Comparison of ENCODE assay signal across 1 cellular context in genomic region chr10:21517134-21517982, GRCh38.
TF ChIP-seq lines count a peak whose summit lies in the region.

No MANE protein-coding gene starts in this region.

TF ChIP-seq in HEK293, 187 proteins besides CTCF, POLR2A, EP300 and RAD21 (continued from another document and continues in another):
- TF ChIP-seq TSHZ1 (tag by site-specific recombination; IDR thresholded peaks at IDR 0.05; ENCODE audit: borderline replicate concordance) = no peak; the same call in 1 of the 2 replicates
- TF ChIP-seq ZNF223 (tag by site-specific recombination; IDR thresholded peaks at IDR 0.05) = no peak
- TF ChIP-seq ZFP41 (tag by site-specific recombination; IDR thresholded peaks at IDR 0.05; ENCODE audit: borderline replicate concordance) = no peak
- TF ChIP-seq ZNF175 (tag by site-specific recombination; IDR thresholded peaks at IDR 0.05) = no peak
- TF ChIP-seq ZNF707 (tag by site-specific recombination; IDR thresholded peaks at IDR 0.05) = no peak
- no peak for TF ChIP-seq PRDM4 (tag by site-specific recombination; IDR thresholded peaks at IDR 0.05)
- no peak for TF ChIP-seq ZSCAN5A (tag by site-specific recombination; IDR thresholded peaks at IDR 0.05)
- no peak for TF ChIP-seq ZNF623 (tag by site-specific recombination; IDR thresholded peaks at IDR 0.05)
- no peak for TF ChIP-seq ZNF174 (tag by site-specific recombination; IDR thresholded peaks at IDR 0.05)
- no peak for TF ChIP-seq ZNF596 (tag by site-specific recombination; IDR thresholded peaks at IDR 0.05)
- TF ChIP-seq ZBTB48 (tag by site-specific recombination; IDR thresholded peaks at IDR 0.05) = no peak
- TF ChIP-seq SCRT2 (tag by site-specific recombination; IDR thresholded peaks at IDR 0.05) = no peak
- TF ChIP-seq ZNF426 (tag by site-specific recombination; IDR thresholded peaks at IDR 0.05) = no peak
- TF ChIP-seq INSM2 (tag by site-specific recombination; IDR thresholded peaks at IDR 0.05) = no peak
- no peak for TF ChIP-seq MYNN (tag by site-specific recombination; IDR thresholded peaks at IDR 0.05; ENCODE audit: borderline replicate concordance)
- TF ChIP-seq ZIC2 (tag by site-specific recombination; IDR thresholded peaks at IDR 0.05) = no peak
- TF ChIP-seq ZSCAN18 (tag by site-specific recombination; IDR thresholded peaks at IDR 0.05) = no peak
- TF ChIP-seq ZNF677 (tag by site-specific recombination; IDR thresholded peaks at IDR 0.05) = no peak
- TF ChIP-seq ZSCAN23 (tag by site-specific recombination; IDR thresholded peaks at IDR 0.05) = no peak
- no peak for TF ChIP-seq ZNF280C (tag by site-specific recombination; IDR thresholded peaks at IDR 0.05)
- no peak for TF ChIP-seq ZNF311 (tag by site-specific recombination; IDR thresholded peaks at IDR 0.05; ENCODE audit: borderline replicate concordance)
- no peak for TF ChIP-seq ZNF585B (tag by site-specific recombination; IDR thresholded peaks at IDR 0.05)
- no peak for TF ChIP-seq ZNF521 (tag by site-specific recombination; IDR thresholded peaks at IDR 0.05)
- no peak for TF ChIP-seq ZNF416 (tag by site-specific recombination; IDR thresholded peaks at IDR 0.05)
- TF ChIP-seq ZNF548 (tag by site-specific recombination; IDR thresholded peaks at IDR 0.05) = no peak
- no peak for TF ChIP-seq GLI4 (tag by site-specific recombination; IDR thresholded peaks at IDR 0.05)
- TF ChIP-seq ZXDB (tag by site-specific recombination; IDR thresholded peaks at IDR 0.05) = no peak; the same call in 1 of the 2 replicates
- no peak for TF ChIP-seq ZFP69B (tag by site-specific recombination; IDR thresholded peaks at IDR 0.05)
- no peak for TF ChIP-seq ZNF19 (tag by site-specific recombination; IDR thresholded peaks at IDR 0.05; ENCODE audit: low read depth)
- TF ChIP-seq AEBP2 (tag by site-specific recombination; IDR thresholded peaks at IDR 0.05; ENCODE audit: borderline replicate concordance) = no peak
- peak; percentile 92 for TF ChIP-seq ZNF600 (tag by site-specific recombination; IDR thresholded peaks at IDR 0.05)
- peak; percentile 4; the same call in 1 of the 2 replicates for TF ChIP-seq ZNF513 (tag by site-specific recombination; IDR thresholded peaks at IDR 0.05)
- TF ChIP-seq ZNF610 (tag by site-specific recombination; IDR thresholded peaks at IDR 0.05; ENCODE audit: borderline replicate concordance) = no peak
- no peak for TF ChIP-seq ZNF114 (tag by site-specific recombination; IDR thresholded peaks at IDR 0.05)
- TF ChIP-seq REPIN1 (tag by site-specific recombination; IDR thresholded peaks at IDR 0.05; ENCODE audit: low read depth) = no peak
- peak; percentile 75; the same call in 1 of the 2 replicates for TF ChIP-seq ZNF2 (tag by site-specific recombination; IDR thresholded peaks at IDR 0.05)
- TF ChIP-seq SP3 (tag by site-specific recombination; IDR thresholded peaks at IDR 0.05) = no peak
- TF ChIP-seq SETDB1 (IDR thresholded peaks at IDR 0.05; ENCODE audit: insufficient read length, low read length) = no peak
- no peak for TF ChIP-seq ZNF701 (tag by site-specific recombination; IDR thresholded peaks at IDR 0.05)
- no peak for TF ChIP-seq ZNF362 (tag by site-specific recombination; IDR thresholded peaks at IDR 0.05)
- no peak for TF ChIP-seq ZBTB1 (tag by site-specific recombination; IDR thresholded peaks at IDR 0.05)
- TF ChIP-seq IKZF3 (tag by site-specific recombination; IDR thresholded peaks at IDR 0.05) = peak; percentile 85
- no peak for TF ChIP-seq ZNF221 (tag by site-specific recombination; IDR thresholded peaks at IDR 0.05; ENCODE audit: borderline replicate concordance)
- no peak for TF ChIP-seq ZNF558 (tag by site-specific recombination; IDR thresholded peaks at IDR 0.05)
- peak; percentile 82 for TF ChIP-seq ZEB2 (tag by site-specific recombination; IDR thresholded peaks at IDR 0.05)
- no peak for TF ChIP-seq KLF7 (tag by site-specific recombination; IDR thresholded peaks at IDR 0.05; ENCODE audit: borderline replicate concordance)
- no peak for TF ChIP-seq ZNF792 (tag by site-specific recombination; IDR thresholded peaks at IDR 0.05)
- no peak for TF ChIP-seq ZNF449 (tag by site-specific recombination; IDR thresholded peaks at IDR 0.05)
